ENCODE assay signal across 8 cellular contexts in the genomic region with DNA sequence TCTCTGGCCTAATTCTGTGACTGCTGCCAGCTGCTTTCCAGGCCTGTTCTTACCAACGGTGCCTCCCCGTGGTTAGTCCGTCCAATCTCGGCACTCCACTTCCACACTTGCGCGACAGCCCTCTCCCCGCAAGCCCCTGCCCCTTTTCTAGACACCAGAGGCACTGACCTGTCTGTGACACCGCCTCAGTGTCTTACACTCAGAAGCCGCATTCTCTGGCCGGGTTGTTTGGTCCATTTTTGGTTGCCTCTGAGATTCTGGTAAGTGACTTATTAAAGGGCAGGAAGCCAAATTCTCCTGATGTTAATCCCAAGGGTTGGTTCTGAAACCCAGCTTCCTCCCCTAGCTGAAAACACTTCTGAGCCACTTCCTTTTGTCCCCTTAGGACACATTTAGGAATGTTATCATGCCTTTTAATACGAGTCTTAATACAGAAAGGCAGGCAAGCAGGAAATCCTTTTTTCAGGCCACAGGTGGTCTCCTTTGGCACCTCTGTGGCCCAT. TPM values are rescaled to one million over a fixed set of nuclear protein-coding genes. Genes with fewer than 3 reads are reported as not detected.
DNase-seq lines count a peak whose midpoint lies in the region; ATAC-seq and TF ChIP-seq lines count a peak whose summit lies in the region.

No MANE protein-coding gene starts in this region.

- H3K27me3 Mint-ChIP-seq in Caco-2 (ENCODE audit: insufficient read depth, unreplicated experiment), result no peaks in the 10 kb centered on the region
- no peaks in the 10 kb centered on the region for H3K27me3 Mint-ChIP-seq in activated T-helper 2 cell treated with anti-CD3 and anti-CD28 coated beads, Interferon-gamma antibody, Interleukin-2, Interleukin-4, amounts not matched to agents 10 μg/mL and 5 μg/mL and 100 μg/mL, durations not matched to agents 14 hours and 24 hours and 36 hours (ENCODE audit: low read depth)

- DNase-seq in Caco-2, result peak in 1 of 2 experiments; percentile 43
- peak; percentile 44 for DNase-seq in MG63
- DNase-seq in activated T-helper 2 cell treated with anti-CD3 and anti-CD28 coated beads, Interferon-gamma antibody, Interleukin-2, Interleukin-4, amounts not matched to agents 10 μg/mL and 5 μg/mL and 100 μg/mL, durations not matched to agents 14 hours and 24 hours and 36 hours (ENCODE audit: low spot score), result no peak
- DNase-seq in osteoblast (ENCODE audit: insufficient read length, low spot score, missing footprints), result no peak

- H3K4me1 Mint-ChIP-seq in Caco-2 (ENCODE audit: low read depth, unreplicated experiment), result peaks cover 27% of the 10 kb centered on the region
- H3K4me1 Mint-ChIP-seq in activated T-helper 2 cell treated with anti-CD3 and anti-CD28 coated beads, Interferon-gamma antibody, Interleukin-2, Interleukin-4, amounts not matched to agents 10 μg/mL and 5 μg/mL and 100 μg/mL, durations not matched to agents 14 hours and 24 hours and 36 hours (ENCODE audit: low read depth), result peaks cover 39% of the 10 kb centered on the region

- H3K27me3 ChIP-seq in Caco-2 (replicated peaks; ENCODE audit: control insufficient read depth, insufficient read depth, low read length) (no peaks in the 10 kb centered on the region), MG63 (no peaks in the 10 kb centered on the region), gastroesophageal sphincter (no peaks in the 10 kb centered on the region), osteoblast (ENCODE audit: insufficient read depth, low read length) (no peaks in the 10 kb centered on the region)

- peaks cover 17% of the 10 kb centered on the region for H3K79me2 ChIP-seq in osteoblast (ENCODE audit: insufficient read depth, low read length)

- H3K4me3 ChIP-seq in Caco-2 (ENCODE audit: low read depth, low read length), result peak overlapping the region; percentile 48
- H3K4me3 ChIP-seq in MG63, result peak overlapping the region; percentile 56
- H3K4me3 ChIP-seq in gastroesophageal sphincter, result peak overlapping the region; percentile 46 to 100
- peak overlapping the region; percentile 60 for H3K4me3 ChIP-seq in osteoblast (ENCODE audit: insufficient read depth, low read length)

- no peak for ATAC-seq in gastroesophageal sphincter
- ATAC-seq in HG03139 (IDR thresholded peaks at IDR 0.05; ENCODE audit: unreplicated experiment), result no peak
- ATAC-seq in HG03520 (IDR thresholded peaks at IDR 0.05; ENCODE audit: unreplicated experiment), result no peak
- ATAC-seq in GM19467 (IDR thresholded peaks at IDR 0.05; ENCODE audit: unreplicated experiment), result no peak

- CTCF ChIA-PET in Caco-2 (lab: Charles Lee), result interaction anchor here (0.6 to 2.2 kb wide), 2 partner anchors 45 to 96 kb away, joined by 4 to 10 read pairs; no protein-coding TSS in a partner anchor

- peak overlapping the region; percentile 91 for H3K4me2 ChIP-seq in osteoblast (ENCODE audit: insufficient read depth, low read length)

- no peaks in the 10 kb centered on the region for H3K9me3 Mint-ChIP-seq in Caco-2 (ENCODE audit: unreplicated experiment)
- H3K9me3 Mint-ChIP-seq in activated T-helper 2 cell treated with anti-CD3 and anti-CD28 coated beads, Interferon-gamma antibody, Interleukin-2, Interleukin-4, amounts not matched to agents 10 μg/mL and 5 μg/mL and 100 μg/mL, durations not matched to agents 14 hours and 24 hours and 36 hours, result no peaks in the 10 kb centered on the region

- no peak for TF ChIP-seq EP300 in gastroesophageal sphincter (IDR thresholded peaks at IDR 0.05)

- H3K27ac Mint-ChIP-seq in Caco-2 (ENCODE audit: unreplicated experiment), result peak overlapping the region; percentile 93
- H3K27ac Mint-ChIP-seq in activated T-helper 2 cell treated with anti-CD3 and anti-CD28 coated beads, Interferon-gamma antibody, Interleukin-2, Interleukin-4, amounts not matched to agents 10 μg/mL and 5 μg/mL and 100 μg/mL, durations not matched to agents 14 hours and 24 hours and 36 hours, result peak overlapping the region; percentile 91

- POLR2A ChIA-PET in Caco-2 (lab: Charles Lee), result interaction anchor here (1.0 kb wide), 1 partner anchor 69 kb away, joined by 7 read pairs; no protein-coding TSS in a partner anchor

- H3K27ac ChIP-seq in gastroesophageal sphincter (peak overlapping the region; percentile 92 to 98 (median 92)), osteoblast (ENCODE audit: low read depth, low read length) (peak overlapping the region; percentile 98)

- BruUV-seq in Caco-2 (replicated peaks; lab: Mats Ljungman, UMichigan), result TSS peak; percentile 92

- H3K36me3 ChIP-seq in Caco-2 (ENCODE audit: control insufficient read depth, insufficient read depth, low read length), result no peaks in the 10 kb centered on the region
- H3K36me3 ChIP-seq in MG63, result no peaks in the 10 kb centered on the region
- no peaks in the 10 kb centered on the region for H3K36me3 ChIP-seq in gastroesophageal sphincter
- H3K36me3 ChIP-seq in osteoblast (ENCODE audit: insufficient read depth, low read length), result peaks cover under 1% of the 10 kb centered on the region

- no peak for TF ChIP-seq CTCF in Caco-2 (IDR thresholded peaks at IDR 0.05; ENCODE audit: insufficient read depth in 1 of 2, low read depth in 1 of 2, low read length in 1 of 2, severe bottlenecking in 1 of 2, unreplicated experiment in 1 of 2)
- no peak for TF ChIP-seq CTCF in gastroesophageal sphincter (IDR thresholded peaks at IDR 0.05)
- TF ChIP-seq CTCF in osteoblast (IDR thresholded peaks at IDR 0.05; ENCODE audit: extremely low read depth, low read depth, low read length), result no peak

- peaks cover 24% of the 10 kb centered on the region for H3K4me1 ChIP-seq in Caco-2
- H3K4me1 ChIP-seq in gastroesophageal sphincter, result peaks cover 9 to 36% (median 22%) of the 10 kb centered on the region in 3 donors
- H3K4me1 ChIP-seq in osteoblast (ENCODE audit: insufficient read depth, low read length), result peaks cover 28% of the 10 kb centered on the region

- intact Hi-C loops in Caco-2 (cut with micrococcal nuclease; ENCODE audit: unreplicated experiment), result no loop called here
- intact Hi-C loops in activated T-helper 2 cell treated with anti-CD3 and anti-CD28 coated beads, Interferon-gamma antibody, Interleukin-2, Interleukin-4, amounts not matched to agents 10 μg/mL and 5 μg/mL and 100 μg/mL, durations not matched to agents 14 hours and 24 hours and 36 hours (cut with micrococcal nuclease), result loop anchor here (5.0 kb wide), 1 partner anchor 132 kb away; no protein-coding TSS in a partner anchor

- peaks cover 41% of the 10 kb centered on the region for H3K36me3 Mint-ChIP-seq in Caco-2 (ENCODE audit: insufficient read depth, unreplicated experiment)
- peaks cover 6% of the 10 kb centered on the region for H3K36me3 Mint-ChIP-seq in activated T-helper 2 cell treated with anti-CD3 and anti-CD28 coated beads, Interferon-gamma antibody, Interleukin-2, Interleukin-4, amounts not matched to agents 10 μg/mL and 5 μg/mL and 100 μg/mL, durations not matched to agents 14 hours and 24 hours and 36 hours (ENCODE audit: low read depth)

- H2AFZ ChIP-seq in osteoblast (ENCODE audit: low read length), result peak overlapping the region; percentile 89

- H3K9me3 ChIP-seq in Caco-2, result no peaks in the 10 kb centered on the region
- H3K9me3 ChIP-seq in MG63, result no peaks in the 10 kb centered on the region
- H3K9me3 ChIP-seq in gastroesophageal sphincter, result no peaks in the 10 kb centered on the region
- no peaks in the 10 kb centered on the region for H3K9me3 ChIP-seq in osteoblast (ENCODE audit: low read depth, low read length)

- H3K4me3 Mint-ChIP-seq in Caco-2 (ENCODE audit: unreplicated experiment), result peak overlapping the region; percentile 93
- peak overlapping the region; percentile 88 for H3K4me3 Mint-ChIP-seq in activated T-helper 2 cell treated with anti-CD3 and anti-CD28 coated beads, Interferon-gamma antibody, Interleukin-2, Interleukin-4, amounts not matched to agents 10 μg/mL and 5 μg/mL and 100 μg/mL, durations not matched to agents 14 hours and 24 hours and 36 hours (ENCODE audit: low read depth)

- 9 to 36% methylated on average over 1 to 11 of the region's 11 CpGs for WGBS in gastroesophageal sphincter (ENCODE audit: low coverage in 1 of 2), 2 donors

- peaks cover 6% of the 10 kb centered on the region for H4K20me1 ChIP-seq in osteoblast (ENCODE audit: insufficient read depth, low read length)

- TF ChIP-seq POLR2A in gastroesophageal sphincter (IDR thresholded peaks at IDR 0.05), result no peak

RNA-seq across cellular contexts. Expression of gene AKTIP, which starts 1.2 kb away (rescaled TPM):
- total RNA-seq in Caco-2 (2022) (102 and 127 TPM in 2 replicates), gastroesophageal sphincter (10 to 100 TPM; 53.2 to 63.6 (median 59.5) TPM), osteoblast (25.0 and 25.6 TPM in 2 replicates)
- 22.6 and 31.2 TPM in 2 replicates for total RNA-seq in MG63 (2014; rRNA removed; shearing (Covaris generic); ENCODE audit: low replicate concordance)
- 17.1 and 20.5 TPM in 2 replicates for total RNA-seq in activated T-helper 2 cell treated with anti-CD3 and anti-CD28 coated beads, Interferon-gamma antibody, Interleukin-2, Interleukin-4, amounts not matched to agents 10 μg/mL and 5 μg/mL and 100 μg/mL, durations not matched to agents 14 hours and 24 hours and 36 hours
